In the genomic region with DNA sequence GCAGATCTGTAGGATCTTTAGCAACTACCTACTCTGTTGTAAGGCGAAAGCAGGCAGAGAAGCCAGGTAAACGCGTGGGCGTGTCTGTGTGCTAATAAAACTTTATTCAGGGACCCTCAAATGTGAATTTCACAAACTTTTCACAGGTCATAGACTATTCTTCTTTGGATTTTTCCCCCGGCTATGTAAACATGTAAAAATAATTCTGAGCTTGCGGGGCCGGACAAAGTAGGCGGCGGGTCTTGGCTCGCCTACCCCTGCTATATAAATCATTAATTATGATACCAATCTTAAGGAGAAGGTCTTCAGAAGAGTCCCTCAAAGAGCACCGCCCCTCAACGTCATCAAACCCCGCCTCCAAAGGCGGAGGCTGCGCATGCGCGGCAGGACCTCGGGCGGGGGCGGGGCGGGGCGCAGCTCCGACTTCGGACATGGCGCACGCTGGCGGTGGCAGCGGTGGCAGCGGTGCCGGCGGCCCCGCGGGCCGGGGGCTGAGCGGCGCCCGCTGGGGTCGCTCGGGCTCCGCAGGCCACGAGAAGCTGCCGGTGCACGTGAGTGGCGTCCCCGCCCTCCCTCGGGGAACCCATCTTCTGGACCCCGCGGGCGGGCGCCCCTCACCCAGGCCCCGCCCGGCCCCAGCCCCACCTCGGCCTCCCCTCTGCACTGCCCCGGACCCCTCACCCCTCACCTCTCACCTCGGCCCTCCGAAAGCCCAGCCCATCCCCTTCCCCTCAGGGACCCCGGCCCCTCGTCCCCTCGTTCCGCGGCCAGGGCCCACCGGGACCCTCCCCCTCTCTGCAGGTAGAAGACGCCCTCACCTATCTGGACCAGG, we compare ENCODE assay signal across 1 cellular context.
TF ChIP-seq lines count a peak whose summit lies in the region.

A gene with protein sequence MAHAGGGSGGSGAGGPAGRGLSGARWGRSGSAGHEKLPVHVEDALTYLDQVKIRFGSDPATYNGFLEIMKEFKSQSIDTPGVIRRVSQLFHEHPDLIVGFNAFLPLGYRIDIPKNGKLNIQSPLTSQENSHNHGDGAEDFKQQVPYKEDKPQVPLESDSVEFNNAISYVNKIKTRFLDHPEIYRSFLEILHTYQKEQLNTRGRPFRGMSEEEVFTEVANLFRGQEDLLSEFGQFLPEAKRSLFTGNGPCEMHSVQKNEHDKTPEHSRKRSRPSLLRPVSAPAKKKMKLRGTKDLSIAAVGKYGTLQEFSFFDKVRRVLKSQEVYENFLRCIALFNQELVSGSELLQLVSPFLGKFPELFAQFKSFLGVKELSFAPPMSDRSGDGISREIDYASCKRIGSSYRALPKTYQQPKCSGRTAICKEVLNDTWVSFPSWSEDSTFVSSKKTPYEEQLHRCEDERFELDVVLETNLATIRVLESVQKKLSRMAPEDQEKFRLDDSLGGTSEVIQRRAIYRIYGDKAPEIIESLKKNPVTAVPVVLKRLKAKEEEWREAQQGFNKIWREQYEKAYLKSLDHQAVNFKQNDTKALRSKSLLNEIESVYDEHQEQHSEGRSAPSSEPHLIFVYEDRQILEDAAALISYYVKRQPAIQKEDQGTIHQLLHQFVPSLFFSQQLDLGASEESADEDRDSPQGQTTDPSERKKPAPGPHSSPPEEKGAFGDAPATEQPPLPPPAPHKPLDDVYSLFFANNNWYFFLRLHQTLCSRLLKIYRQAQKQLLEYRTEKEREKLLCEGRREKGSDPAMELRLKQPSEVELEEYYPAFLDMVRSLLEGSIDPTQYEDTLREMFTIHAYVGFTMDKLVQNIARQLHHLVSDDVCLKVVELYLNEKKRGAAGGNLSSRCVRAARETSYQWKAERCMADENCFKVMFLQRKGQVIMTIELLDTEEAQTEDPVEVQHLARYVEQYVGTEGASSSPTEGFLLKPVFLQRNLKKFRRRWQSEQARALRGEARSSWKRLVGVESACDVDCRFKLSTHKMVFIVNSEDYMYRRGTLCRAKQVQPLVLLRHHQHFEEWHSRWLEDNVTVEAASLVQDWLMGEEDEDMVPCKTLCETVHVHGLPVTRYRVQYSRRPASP (plus strand): TSS at position 409 of the 832 bp plus-strand sequence. CDS start 23 bp downstream, at position 432.

TF ChIP-seq in HepG2, 621 proteins besides CTCF, POLR2A, EP300 and RAD21 (continued from another document and continues in another):
- TF ChIP-seq POGZ (CRISPR knock-in tag; IDR thresholded peaks at IDR 0.05) = no peak
- no peak for TF ChIP-seq ZNF891 (CRISPR knock-in tag; IDR thresholded peaks at IDR 0.05)
- TF ChIP-seq ZC3H4 (CRISPR knock-in tag; IDR thresholded peaks at IDR 0.05; ENCODE audit: borderline replicate concordance) = no peak
- no peak for TF ChIP-seq CBX5 (CRISPR knock-in tag; IDR thresholded peaks at IDR 0.05; ENCODE audit: borderline replicate concordance)
- TF ChIP-seq ZNF75D (CRISPR knock-in tag; IDR thresholded peaks at IDR 0.05; ENCODE audit: borderline replicate concordance) = no peak
- TF ChIP-seq SIX4 (CRISPR knock-in tag; IDR thresholded peaks at IDR 0.05) = no peak
- no peak for TF ChIP-seq FOSL2 (CRISPR knock-in tag; IDR thresholded peaks at IDR 0.05)
- no peak for TF ChIP-seq ZNF343 (CRISPR knock-in tag; IDR thresholded peaks at IDR 0.05)
- TF ChIP-seq SRY (CRISPR knock-in tag; IDR thresholded peaks at IDR 0.05) = peak; percentile 48; the same call in 1 of the 2 replicates
- TF ChIP-seq, protein P1, sequence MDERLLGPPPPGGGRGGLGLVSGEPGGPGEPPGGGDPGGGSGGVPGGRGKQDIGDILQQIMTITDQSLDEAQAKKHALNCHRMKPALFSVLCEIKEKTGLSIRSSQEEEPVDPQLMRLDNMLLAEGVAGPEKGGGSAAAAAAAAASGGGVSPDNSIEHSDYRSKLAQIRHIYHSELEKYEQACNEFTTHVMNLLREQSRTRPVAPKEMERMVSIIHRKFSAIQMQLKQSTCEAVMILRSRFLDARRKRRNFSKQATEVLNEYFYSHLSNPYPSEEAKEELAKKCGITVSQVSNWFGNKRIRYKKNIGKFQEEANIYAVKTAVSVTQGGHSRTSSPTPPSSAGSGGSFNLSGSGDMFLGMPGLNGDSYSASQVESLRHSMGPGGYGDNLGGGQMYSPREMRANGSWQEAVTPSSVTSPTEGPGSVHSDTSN (CRISPR knock-in tag; IDR thresholded peaks at IDR 0.05) = no peak
- TF ChIP-seq KLF15 (CRISPR knock-in tag; IDR thresholded peaks at IDR 0.05; ENCODE audit: borderline replicate concordance) = no peak
- TF ChIP-seq, protein P2, sequence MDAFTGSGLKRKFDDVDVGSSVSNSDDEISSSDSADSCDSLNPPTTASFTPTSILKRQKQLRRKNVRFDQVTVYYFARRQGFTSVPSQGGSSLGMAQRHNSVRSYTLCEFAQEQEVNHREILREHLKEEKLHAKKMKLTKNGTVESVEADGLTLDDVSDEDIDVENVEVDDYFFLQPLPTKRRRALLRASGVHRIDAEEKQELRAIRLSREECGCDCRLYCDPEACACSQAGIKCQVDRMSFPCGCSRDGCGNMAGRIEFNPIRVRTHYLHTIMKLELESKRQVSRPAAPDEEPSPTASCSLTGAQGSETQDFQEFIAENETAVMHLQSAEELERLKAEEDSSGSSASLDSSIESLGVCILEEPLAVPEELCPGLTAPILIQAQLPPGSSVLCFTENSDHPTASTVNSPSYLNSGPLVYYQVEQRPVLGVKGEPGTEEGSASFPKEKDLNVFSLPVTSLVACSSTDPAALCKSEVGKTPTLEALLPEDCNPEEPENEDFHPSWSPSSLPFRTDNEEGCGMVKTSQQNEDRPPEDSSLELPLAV (CRISPR knock-in tag; conservative IDR thresholded peaks at IDR 0.05; ENCODE audit: low read depth) = no peak
- TF ChIP-seq CREM (IDR thresholded peaks at IDR 0.05) = peak; percentile 58; the same call in 1 of the 2 replicates
- no peak for TF ChIP-seq CREM (CRISPR knock-in tag; IDR thresholded peaks at IDR 0.05)
- TF ChIP-seq ZKSCAN1 (IDR thresholded peaks at IDR 0.05; ENCODE audit: low read length) = peak; percentile 10; the same call in 1 of the 2 replicates
- TF ChIP-seq, protein P3, sequence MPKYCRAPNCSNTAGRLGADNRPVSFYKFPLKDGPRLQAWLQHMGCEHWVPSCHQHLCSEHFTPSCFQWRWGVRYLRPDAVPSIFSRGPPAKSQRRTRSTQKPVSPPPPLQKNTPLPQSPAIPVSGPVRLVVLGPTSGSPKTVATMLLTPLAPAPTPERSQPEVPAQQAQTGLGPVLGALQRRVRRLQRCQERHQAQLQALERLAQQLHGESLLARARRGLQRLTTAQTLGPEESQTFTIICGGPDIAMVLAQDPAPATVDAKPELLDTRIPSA (CRISPR knock-in tag; IDR thresholded peaks at IDR 0.05; ENCODE audit: borderline replicate concordance) = no peak
- TF ChIP-seq SRSF1 (optimal IDR thresholded peaks at IDR 0.05; ENCODE audit: low read depth, low read length) = no peak
- no peak for TF ChIP-seq SRSF9 (IDR thresholded peaks at IDR 0.05; ENCODE audit: borderline replicate concordance, insufficient read depth, low read depth, low read length, poor library complexity, severe bottlenecking)
- TF ChIP-seq YEATS4 (CRISPR knock-in tag; IDR thresholded peaks at IDR 0.05; ENCODE audit: borderline replicate concordance) = peak; percentile 26; the same call in 1 of the 2 replicates
- 0 out of 2 replicates have a peak, but pooled peaks have one; percentile 9 for TF ChIP-seq KDM2A (CRISPR knock-in tag; IDR thresholded peaks at IDR 0.05; ENCODE audit: borderline replicate concordance, low read depth)
- TF ChIP-seq, protein P4, sequence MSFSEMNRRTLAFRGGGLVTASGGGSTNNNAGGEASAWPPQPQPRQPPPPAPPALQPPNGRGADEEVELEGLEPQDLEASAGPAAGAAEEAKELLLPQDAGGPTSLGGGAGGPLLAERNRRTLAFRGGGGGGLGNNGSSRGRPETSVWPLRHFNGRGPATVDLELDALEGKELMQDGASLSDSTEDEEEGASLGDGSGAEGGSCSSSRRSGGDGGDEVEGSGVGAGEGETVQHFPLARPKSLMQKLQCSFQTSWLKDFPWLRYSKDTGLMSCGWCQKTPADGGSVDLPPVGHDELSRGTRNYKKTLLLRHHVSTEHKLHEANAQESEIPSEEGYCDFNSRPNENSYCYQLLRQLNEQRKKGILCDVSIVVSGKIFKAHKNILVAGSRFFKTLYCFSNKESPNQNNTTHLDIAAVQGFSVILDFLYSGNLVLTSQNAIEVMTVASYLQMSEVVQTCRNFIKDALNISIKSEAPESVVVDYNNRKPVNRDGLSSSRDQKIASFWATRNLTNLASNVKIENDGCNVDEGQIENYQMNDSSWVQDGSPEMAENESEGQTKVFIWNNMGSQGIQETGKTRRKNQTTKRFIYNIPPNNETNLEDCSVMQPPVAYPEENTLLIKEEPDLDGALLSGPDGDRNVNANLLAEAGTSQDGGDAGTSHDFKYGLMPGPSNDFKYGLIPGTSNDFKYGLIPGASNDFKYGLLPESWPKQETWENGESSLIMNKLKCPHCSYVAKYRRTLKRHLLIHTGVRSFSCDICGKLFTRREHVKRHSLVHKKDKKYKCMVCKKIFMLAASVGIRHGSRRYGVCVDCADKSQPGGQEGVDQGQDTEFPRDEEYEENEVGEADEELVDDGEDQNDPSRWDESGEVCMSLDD (CRISPR knock-in tag; IDR thresholded peaks at IDR 0.05; ENCODE audit: borderline replicate concordance) = 0 out of 2 replicates have a peak, but pooled peaks have one; percentile 45
- no peak for TF ChIP-seq ZNF614 (CRISPR knock-in tag; IDR thresholded peaks at IDR 0.05; ENCODE audit: borderline replicate concordance)
- no peak for TF ChIP-seq JUNB (CRISPR knock-in tag; IDR thresholded peaks at IDR 0.05; ENCODE audit: borderline replicate concordance)
- TF ChIP-seq PHF20 (CRISPR knock-in tag; IDR thresholded peaks at IDR 0.05) = no peak
- TF ChIP-seq MAFG (CRISPR knock-in tag; IDR thresholded peaks at IDR 0.05) = no peak
- TF ChIP-seq, protein P5, sequence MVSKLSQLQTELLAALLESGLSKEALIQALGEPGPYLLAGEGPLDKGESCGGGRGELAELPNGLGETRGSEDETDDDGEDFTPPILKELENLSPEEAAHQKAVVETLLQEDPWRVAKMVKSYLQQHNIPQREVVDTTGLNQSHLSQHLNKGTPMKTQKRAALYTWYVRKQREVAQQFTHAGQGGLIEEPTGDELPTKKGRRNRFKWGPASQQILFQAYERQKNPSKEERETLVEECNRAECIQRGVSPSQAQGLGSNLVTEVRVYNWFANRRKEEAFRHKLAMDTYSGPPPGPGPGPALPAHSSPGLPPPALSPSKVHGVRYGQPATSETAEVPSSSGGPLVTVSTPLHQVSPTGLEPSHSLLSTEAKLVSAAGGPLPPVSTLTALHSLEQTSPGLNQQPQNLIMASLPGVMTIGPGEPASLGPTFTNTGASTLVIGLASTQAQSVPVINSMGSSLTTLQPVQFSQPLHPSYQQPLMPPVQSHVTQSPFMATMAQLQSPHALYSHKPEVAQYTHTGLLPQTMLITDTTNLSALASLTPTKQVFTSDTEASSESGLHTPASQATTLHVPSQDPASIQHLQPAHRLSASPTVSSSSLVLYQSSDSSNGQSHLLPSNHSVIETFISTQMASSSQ (IDR thresholded peaks at IDR 0.05; ENCODE audit: low read depth) = 0 out of 2 replicates have a peak, but pooled peaks have one; percentile 19
- TF ChIP-seq, protein P5 (CRISPR knock-in tag; IDR thresholded peaks at IDR 0.05; ENCODE audit: borderline replicate concordance) = no peak
- no peak for TF ChIP-seq ZNF331 (CRISPR knock-in tag; IDR thresholded peaks at IDR 0.05)
- TF ChIP-seq SIN3B (IDR thresholded peaks at IDR 0.05; ENCODE audit: low read length) = no peak
- TF ChIP-seq CCDC6 (CRISPR knock-in tag; IDR thresholded peaks at IDR 0.05) = no peak
- TF ChIP-seq, protein P6, sequence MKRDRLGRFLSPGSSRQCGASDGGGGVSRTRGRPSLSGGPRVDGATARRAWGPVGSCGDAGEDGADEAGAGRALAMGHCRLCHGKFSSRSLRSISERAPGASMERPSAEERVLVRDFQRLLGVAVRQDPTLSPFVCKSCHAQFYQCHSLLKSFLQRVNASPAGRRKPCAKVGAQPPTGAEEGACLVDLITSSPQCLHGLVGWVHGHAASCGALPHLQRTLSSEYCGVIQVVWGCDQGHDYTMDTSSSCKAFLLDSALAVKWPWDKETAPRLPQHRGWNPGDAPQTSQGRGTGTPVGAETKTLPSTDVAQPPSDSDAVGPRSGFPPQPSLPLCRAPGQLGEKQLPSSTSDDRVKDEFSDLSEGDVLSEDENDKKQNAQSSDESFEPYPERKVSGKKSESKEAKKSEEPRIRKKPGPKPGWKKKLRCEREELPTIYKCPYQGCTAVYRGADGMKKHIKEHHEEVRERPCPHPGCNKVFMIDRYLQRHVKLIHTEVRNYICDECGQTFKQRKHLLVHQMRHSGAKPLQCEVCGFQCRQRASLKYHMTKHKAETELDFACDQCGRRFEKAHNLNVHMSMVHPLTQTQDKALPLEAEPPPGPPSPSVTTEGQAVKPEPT (CRISPR knock-in tag; IDR thresholded peaks at IDR 0.05; ENCODE audit: low read depth) = no peak
- TF ChIP-seq SAP130 (CRISPR knock-in tag; IDR thresholded peaks at IDR 0.05; ENCODE audit: low read depth) = peak; percentile 32; the same call in 1 of the 2 replicates
- TF ChIP-seq, protein P7, sequence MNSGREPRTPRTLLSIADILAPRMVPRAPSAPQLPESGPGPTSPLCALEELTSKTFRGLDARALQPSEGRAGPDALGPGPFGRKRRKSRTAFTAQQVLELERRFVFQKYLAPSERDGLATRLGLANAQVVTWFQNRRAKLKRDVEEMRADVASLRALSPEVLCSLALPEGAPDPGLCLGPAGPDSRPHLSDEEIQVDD (CRISPR knock-in tag; IDR thresholded peaks at IDR 0.05; ENCODE audit: borderline replicate concordance) = no peak
- TF ChIP-seq IRF2 (CRISPR knock-in tag; IDR thresholded peaks at IDR 0.05) = no peak
- 0 out of 2 replicates have a peak, but pooled peaks have one; percentile 27 for TF ChIP-seq GLI4 (CRISPR knock-in tag; IDR thresholded peaks at IDR 0.05; ENCODE audit: borderline replicate concordance)
- TF ChIP-seq IRX3 (CRISPR knock-in tag; IDR thresholded peaks at IDR 0.05; ENCODE audit: borderline replicate concordance, low read depth) = 0 out of 2 replicates have a peak, but pooled peaks have one; percentile 47
- TF ChIP-seq YEATS2 (CRISPR knock-in tag; IDR thresholded peaks at IDR 0.05; ENCODE audit: borderline replicate concordance) = peak; percentile 41; the same call in 1 of the 2 replicates
- TF ChIP-seq CENPT (CRISPR knock-in tag; IDR thresholded peaks at IDR 0.05; ENCODE audit: low read depth) = no peak
- no peak for TF ChIP-seq ZNF567 (CRISPR knock-in tag; IDR thresholded peaks at IDR 0.05; ENCODE audit: borderline replicate concordance)
- TF ChIP-seq CHD4 (IDR thresholded peaks at IDR 0.05; ENCODE audit: borderline replicate concordance, low read length) = no peak
